32 cellular contexts compared by ENCODE assay signal in genomic region chr12:7756993-7757392, GRCh38. TPM values are rescaled to one million over a fixed set of nuclear protein-coding genes. Genes with fewer than 3 reads are reported as not detected.
"Had no signal": no experiment of that assay in that cellular context is flagged by ENCODE, and none has a peak within 500 bp of the region (broad histone marks: within the 10 kb centered on the region; RNA-seq: fewer than 3 reads in every experiment).

No MANE protein-coding gene starts in this region.

- H3K27ac ChIP-seq: ascending aorta, Peyer's patch, WERI-Rb-1 had no signal

- H3K4me3 Mint-ChIP-seq: activated CD4-positive, alpha-beta T cell treated with anti-CD3 and anti-CD28 coated beads, Interleukin-2, amount 10 ng/mL, durations not matched to agents 24 days and 14 days; activated CD8-positive, alpha-beta T cell treated with anti-CD3 and anti-CD28 coated beads for 36 hours; activated naive CD4-positive, alpha-beta T cell treated with anti-CD3 and anti-CD28 coated beads, Interleukin-2, amount 50 U/mL, for 24 hours; activated naive CD8-positive, alpha-beta T cell treated with anti-CD3 and anti-CD28 coated beads, Interleukin-2, amount 10 ng/mL, durations not matched to agents 7 days and 5 days; activated T-cell treated with anti-CD3 and anti-CD28 coated beads, Interleukin-2, amount 50 U/mL, for 24 hours had no signal

- H3K4me3 ChIP-seq: ascending aorta, Peyer's patch had no signal

- ATAC-seq: activated CD8-positive, alpha-beta T cell treated with anti-CD3 and anti-CD28 coated beads for 36 hours had no signal

- H3K36me3 Mint-ChIP-seq: activated naive CD4-positive, alpha-beta T cell treated with anti-CD3 and anti-CD28 coated beads, Interleukin-2, amount 50 U/mL, for 24 hours; activated naive CD8-positive, alpha-beta T cell treated with anti-CD3 and anti-CD28 coated beads, Interleukin-2, amount 10 ng/mL, durations not matched to agents 7 days and 5 days had no signal

- DNase-seq: activated CD4-positive, alpha-beta T cell treated with anti-CD3 and anti-CD28 coated beads, Interleukin-2, amount 10 ng/mL, durations not matched to agents 24 days and 14 days; activated CD4-positive, alpha-beta T cell treated with anti-CD3 and anti-CD28 coated beads, Interleukin-2, amount 50 U/mL, for 4 hours; activated CD8-positive, alpha-beta T cell treated with anti-CD3 and anti-CD28 coated beads for 36 hours; activated gamma-delta T cell; activated naive CD4-positive, alpha-beta T cell treated with Interleukin-2 at 50 U/mL for 16 hours; activated naive CD8-positive, alpha-beta T cell treated with anti-CD3 and anti-CD28 coated beads, Interleukin-2, amount 10 ng/mL, durations not matched to agents 7 days and 5 days; activated T-cell treated with anti-CD3 and anti-CD28 coated beads, Interleukin-2, amount 50 U/mL, for 24 hours; amygdala; Kasumi-1; KG1; MM.1S; MV-4-11; NCI-H1092; NCI-H1417; NCI-H187 treated with DMSO at 0.1 percent for 48 hours; NCI-H2081; NCI-H2171 treated with DMSO at 0.1 percent for 48 hours; NCI-H345; NCI-H524 treated with DMSO at 0.1 percent for 48 hours; Peyer's patch; Right ventricle myocardium superior; SW 1271; T1000; WERI-Rb-1 had no signal

- H3K36me3 ChIP-seq: ascending aorta, Peyer's patch, WERI-Rb-1 had no signal

- H3K27me3 Mint-ChIP-seq: activated CD4-positive, alpha-beta T cell treated with anti-CD3 and anti-CD28 coated beads, Interleukin-2, amount 10 ng/mL, durations not matched to agents 24 days and 14 days; activated naive CD4-positive, alpha-beta T cell treated with anti-CD3 and anti-CD28 coated beads, Interleukin-2, amount 50 U/mL, for 24 hours; activated T-cell treated with anti-CD3 and anti-CD28 coated beads, Interleukin-2, amount 50 U/mL, for 24 hours had no signal

- H3K27ac Mint-ChIP-seq: activated CD4-positive, alpha-beta T cell treated with anti-CD3 and anti-CD28 coated beads, Interleukin-2, amount 10 ng/mL, durations not matched to agents 24 days and 14 days; activated CD8-positive, alpha-beta T cell treated with anti-CD3 and anti-CD28 coated beads for 36 hours; activated naive CD4-positive, alpha-beta T cell treated with anti-CD3 and anti-CD28 coated beads, Interleukin-2, amount 50 U/mL, for 24 hours; activated naive CD8-positive, alpha-beta T cell treated with anti-CD3 and anti-CD28 coated beads, Interleukin-2, amount 10 ng/mL, durations not matched to agents 7 days and 5 days; activated T-cell treated with anti-CD3 and anti-CD28 coated beads, Interleukin-2, amount 50 U/mL, for 24 hours; activated T-helper 2 cell treated with anti-CD3 and anti-CD28 coated beads, Interferon-gamma antibody, Interleukin-2, Interleukin-4, amounts not matched to agents 10 μg/mL and 5 μg/mL and 100 μg/mL, durations not matched to agents 14 hours and 24 hours and 36 hours had no signal

- H3K4me1 ChIP-seq: ascending aorta, Peyer's patch had no signal

- H3K9me3 ChIP-seq: ascending aorta, Peyer's patch had no signal

- H3K4me1 Mint-ChIP-seq: activated naive CD4-positive, alpha-beta T cell treated with anti-CD3 and anti-CD28 coated beads, Interleukin-2, amount 50 U/mL, for 24 hours had no signal

- H3K9me3 Mint-ChIP-seq: activated CD4-positive, alpha-beta T cell treated with anti-CD3 and anti-CD28 coated beads, Interleukin-2, amount 10 ng/mL, durations not matched to agents 24 days and 14 days; activated CD8-positive, alpha-beta T cell treated with anti-CD3 and anti-CD28 coated beads for 36 hours; activated naive CD4-positive, alpha-beta T cell treated with anti-CD3 and anti-CD28 coated beads, Interleukin-2, amount 50 U/mL, for 24 hours; activated naive CD8-positive, alpha-beta T cell treated with anti-CD3 and anti-CD28 coated beads, Interleukin-2, amount 10 ng/mL, durations not matched to agents 7 days and 5 days; activated T-cell treated with anti-CD3 and anti-CD28 coated beads, Interleukin-2, amount 50 U/mL, for 24 hours; activated T-helper 2 cell treated with anti-CD3 and anti-CD28 coated beads, Interferon-gamma antibody, Interleukin-2, Interleukin-4, amounts not matched to agents 10 μg/mL and 5 μg/mL and 100 μg/mL, durations not matched to agents 14 hours and 24 hours and 36 hours had no signal

- H3K27me3 ChIP-seq: ascending aorta, Peyer's patch had no signal

RNA-seq across cellular contexts. Expression of gene NANOGNB, which starts 8.0 kb away (rescaled TPM):
- total RNA-seq: activated CD4-positive, alpha-beta T cell treated with anti-CD3 and anti-CD28 coated beads, Interleukin-2, amount 10 ng/mL, durations not matched to agents 24 days and 14 days; activated CD8-positive, alpha-beta memory T cell treated with anti-CD3 and anti-CD28 coated beads for 36 hours; activated CD8-positive, alpha-beta T cell treated with anti-CD3 and anti-CD28 coated beads for 36 hours; activated naive CD8-positive, alpha-beta T cell treated with anti-CD3 and anti-CD28 coated beads, Interleukin-2, amount 10 ng/mL, durations not matched to agents 7 days and 5 days; activated T-helper 2 cell treated with anti-CD3 and anti-CD28 coated beads, Interferon-gamma antibody, Interleukin-2, Interleukin-4, amounts not matched to agents 10 μg/mL and 5 μg/mL and 100 μg/mL, durations not matched to agents 14 hours and 24 hours and 36 hours; ascending aorta; cardiac septum; NCI-H460; Peyer's patch; Right ventricle myocardium superior; T-helper 1 cell treated with Interleukin-12 subunit alpha and Interleukin-12 subunit beta and Interleukin-4 antibody, amounts not matched to agents 30 ng/mL and 1 ng/mL, for 36 hours; T-helper 2 cell treated with Interferon-gamma antibody and Interleukin-4, amounts not matched to agents 100 ng/mL and 5 ng/mL, for 36 hours had no signal

RNA-seq across cellular contexts. Expression of gene CLEC4C, which starts 9.8 kb away (rescaled TPM):
- total RNA-seq: activated CD4-positive, alpha-beta T cell treated with anti-CD3 and anti-CD28 coated beads, Interleukin-2, amount 10 ng/mL, durations not matched to agents 24 days and 14 days; activated CD8-positive, alpha-beta memory T cell treated with anti-CD3 and anti-CD28 coated beads for 36 hours; activated CD8-positive, alpha-beta T cell treated with anti-CD3 and anti-CD28 coated beads for 36 hours; activated naive CD8-positive, alpha-beta T cell treated with anti-CD3 and anti-CD28 coated beads, Interleukin-2, amount 10 ng/mL, durations not matched to agents 7 days and 5 days; activated T-helper 2 cell treated with anti-CD3 and anti-CD28 coated beads, Interferon-gamma antibody, Interleukin-2, Interleukin-4, amounts not matched to agents 10 μg/mL and 5 μg/mL and 100 μg/mL, durations not matched to agents 14 hours and 24 hours and 36 hours; ascending aorta; cardiac septum; NCI-H460; Peyer's patch; Right ventricle myocardium superior; T-helper 1 cell treated with Interleukin-12 subunit alpha and Interleukin-12 subunit beta and Interleukin-4 antibody, amounts not matched to agents 30 ng/mL and 1 ng/mL, for 36 hours; T-helper 2 cell treated with Interferon-gamma antibody and Interleukin-4, amounts not matched to agents 100 ng/mL and 5 ng/mL, for 36 hours had no signal

RNA-seq across cellular contexts. Expression of gene NANOG, which starts 32.2 kb away (rescaled TPM):
- total RNA-seq: activated CD4-positive, alpha-beta T cell treated with anti-CD3 and anti-CD28 coated beads, Interleukin-2, amount 10 ng/mL, durations not matched to agents 24 days and 14 days; activated CD8-positive, alpha-beta memory T cell treated with anti-CD3 and anti-CD28 coated beads for 36 hours; activated CD8-positive, alpha-beta T cell treated with anti-CD3 and anti-CD28 coated beads for 36 hours; activated naive CD8-positive, alpha-beta T cell treated with anti-CD3 and anti-CD28 coated beads, Interleukin-2, amount 10 ng/mL, durations not matched to agents 7 days and 5 days; activated T-helper 2 cell treated with anti-CD3 and anti-CD28 coated beads, Interferon-gamma antibody, Interleukin-2, Interleukin-4, amounts not matched to agents 10 μg/mL and 5 μg/mL and 100 μg/mL, durations not matched to agents 14 hours and 24 hours and 36 hours; ascending aorta; cardiac septum; NCI-H460; Peyer's patch; Right ventricle myocardium superior; T-helper 1 cell treated with Interleukin-12 subunit alpha and Interleukin-12 subunit beta and Interleukin-4 antibody, amounts not matched to agents 30 ng/mL and 1 ng/mL, for 36 hours; T-helper 2 cell treated with Interferon-gamma antibody and Interleukin-4, amounts not matched to agents 100 ng/mL and 5 ng/mL, for 36 hours had no signal

RNA-seq across cellular contexts. Expression of gene DPPA3, which starts 45.8 kb away (rescaled TPM):
- total RNA-seq: activated CD4-positive, alpha-beta T cell treated with anti-CD3 and anti-CD28 coated beads, Interleukin-2, amount 10 ng/mL, durations not matched to agents 24 days and 14 days; activated CD8-positive, alpha-beta memory T cell treated with anti-CD3 and anti-CD28 coated beads for 36 hours; activated CD8-positive, alpha-beta T cell treated with anti-CD3 and anti-CD28 coated beads for 36 hours; activated naive CD8-positive, alpha-beta T cell treated with anti-CD3 and anti-CD28 coated beads, Interleukin-2, amount 10 ng/mL, durations not matched to agents 7 days and 5 days; activated T-helper 2 cell treated with anti-CD3 and anti-CD28 coated beads, Interferon-gamma antibody, Interleukin-2, Interleukin-4, amounts not matched to agents 10 μg/mL and 5 μg/mL and 100 μg/mL, durations not matched to agents 14 hours and 24 hours and 36 hours; ascending aorta; cardiac septum; NCI-H460; Peyer's patch; Right ventricle myocardium superior; T-helper 1 cell treated with Interleukin-12 subunit alpha and Interleukin-12 subunit beta and Interleukin-4 antibody, amounts not matched to agents 30 ng/mL and 1 ng/mL, for 36 hours; T-helper 2 cell treated with Interferon-gamma antibody and Interleukin-4, amounts not matched to agents 100 ng/mL and 5 ng/mL, for 36 hours had no signal
